ENCODE assay signal across 8 cellular contexts in genomic region chr9:128034821-128035764, GRCh38. TPM values are rescaled to one million over a fixed set of nuclear protein-coding genes. Genes with fewer than 3 reads are reported as not detected.
A peak's percentile ranks its signal among the peaks of the same experiment; 100 is the strongest.
DNase-seq lines count a peak whose midpoint lies in the region; ATAC-seq and TF ChIP-seq lines count a peak whose summit lies in the region.

No MANE protein-coding gene starts in this region.

- H3K79me2 ChIP-seq in trophoblast cell (ENCODE audit: control insufficient read depth, insufficient read depth, low read length, poor library complexity): peaks cover 2% of the 10 kb centered on the region

- H2AFZ ChIP-seq in trophoblast cell (ENCODE audit: insufficient read depth, low read length, poor library complexity): peak overlapping the region; percentile 77

- intact Hi-C loops in head of caudate nucleus (cut with DNase I): loop anchor here (2.0 kb wide), 1 partner anchor 92 kb away; no protein-coding TSS in a partner anchor

- peak; percentile 88 for TF ChIP-seq CTCF in BE2C (IDR thresholded peaks at IDR 0.05; ENCODE audit: low read depth, low read length)

- H3K36me3 Mint-ChIP-seq in activated naive CD8-positive, alpha-beta T cell treated with anti-CD3 and anti-CD28 coated beads, Interleukin-2, amount 10 ng/mL, durations not matched to agents 7 days and 5 days: no peaks in the 10 kb centered on the region

- POLR2A ChIA-PET in activated naive CD8-positive, alpha-beta T cell treated with anti-CD3 and anti-CD28 coated beads, Interleukin-2, amount 10 ng/mL, durations not matched to agents 7 days and 5 days (lab: Charles Lee): interaction anchor here (0.6 to 18.1 kb wide), 10 partner anchors 9 to 93 kb away, joined by 3 to 389 read pairs (median 4); partner anchors contain the start of gene EEIG1

- H3K27me3 Mint-ChIP-seq in activated naive CD8-positive, alpha-beta T cell treated with anti-CD3 and anti-CD28 coated beads, Interleukin-2, amount 10 ng/mL, durations not matched to agents 7 days and 5 days: no peaks in the 10 kb centered on the region

- peak overlapping the region; percentile 76 for H3K27ac Mint-ChIP-seq in activated naive CD8-positive, alpha-beta T cell treated with anti-CD3 and anti-CD28 coated beads, Interleukin-2, amount 10 ng/mL, durations not matched to agents 7 days and 5 days

- H3K27me3 ChIP-seq in BE2C (no peaks in the 10 kb centered on the region), trophoblast cell (ENCODE audit: insufficient read depth, low read length) (no peaks in the 10 kb centered on the region)

- H3K23ac ChIP-seq in trophoblast cell (ENCODE audit: low read length): no peak overlapping the region

- peak overlapping the region; percentile 54 for H2BK5ac ChIP-seq in trophoblast cell (ENCODE audit: low read depth, low read length, poor library complexity)

- peaks cover 28% of the 10 kb centered on the region for H3K4me1 Mint-ChIP-seq in activated naive CD8-positive, alpha-beta T cell treated with anti-CD3 and anti-CD28 coated beads, Interleukin-2, amount 10 ng/mL, durations not matched to agents 7 days and 5 days

- peak; percentile 88 for DNase-seq in BE2C
- DNase-seq in NCI-H1417 treated with DMSO at 0.1 percent for 48 hours (lab: John Stamatoyannopoulos, UW): peak; percentile 55
- DNase-seq in SKM-1 treated with dmso at 0.1 percent for 144 hours (lab: John Stamatoyannopoulos, UW; ENCODE audit: unreplicated experiment): peak; percentile 66
- DNase-seq in activated naive CD8-positive, alpha-beta T cell treated with anti-CD3 and anti-CD28 coated beads, Interleukin-2, amount 10 ng/mL, durations not matched to agents 7 days and 5 days: peak; percentile 66
- peak; percentile 35 to 88 (median 72) for DNase-seq in head of caudate nucleus
- peak; percentile 83 to 99 for DNase-seq in trophoblast cell

- H2BK12ac ChIP-seq in trophoblast cell (ENCODE audit: low read length): peak overlapping the region; percentile 75

- peak overlapping the region; percentile 35 for H2BK120ac ChIP-seq in trophoblast cell (ENCODE audit: insufficient read depth, low read length, poor library complexity)

- H4K91ac ChIP-seq in trophoblast cell (ENCODE audit: low read depth, low read length): peak overlapping the region; percentile 83

- peak overlapping the region; percentile 84 for H3K18ac ChIP-seq in trophoblast cell (ENCODE audit: low read length)

- no peak overlapping the region for H3K27ac ChIP-seq in trophoblast cell (ENCODE audit: low read depth, low read length)

- H3K36me3 ChIP-seq in BE2C (no peaks in the 10 kb centered on the region), trophoblast cell (ENCODE audit: control insufficient read depth in 1 of 2, insufficient read depth in 2 of 2, low read length in 2 of 2) (no peaks in the 10 kb centered on the region)

- H3K9me3 Mint-ChIP-seq in activated naive CD8-positive, alpha-beta T cell treated with anti-CD3 and anti-CD28 coated beads, Interleukin-2, amount 10 ng/mL, durations not matched to agents 7 days and 5 days: no peaks in the 10 kb centered on the region

- H3K4me2 ChIP-seq in trophoblast cell (ENCODE audit: low read length): no peak overlapping the region

- peak overlapping the region; percentile 67 for H4K8ac ChIP-seq in trophoblast cell (ENCODE audit: low read depth, low read length)

- H4K12ac ChIP-seq in trophoblast cell (ENCODE audit: low read depth, low read length): peak overlapping the region; percentile 80

- ATAC-seq in GM21367 (IDR thresholded peaks at IDR 0.05; ENCODE audit: unreplicated experiment) (peak; percentile 41), HG02870 (IDR thresholded peaks at IDR 0.05; ENCODE audit: unreplicated experiment) (no peak)
- ATAC-seq in activated naive CD8-positive, alpha-beta T cell treated with anti-CD3 and anti-CD28 coated beads, Interleukin-2, amount 10 ng/mL, durations not matched to agents 7 days and 5 days (ENCODE audit: low read depth): peak; percentile 62

- H3K4me1 ChIP-seq in BE2C (peaks cover 6% of the 10 kb centered on the region), trophoblast cell (ENCODE audit: control insufficient read depth in 1 of 2, insufficient read depth in 2 of 2, low read length in 2 of 2) (peaks cover 3% of the 10 kb centered on the region in 2 experiments)

- H3K14ac ChIP-seq in trophoblast cell (ENCODE audit: low read length): peak overlapping the region; percentile 58

- H3K9ac ChIP-seq in trophoblast cell (ENCODE audit: low read length): no peak overlapping the region

- no peaks in the 10 kb centered on the region for H3K9me3 ChIP-seq in BE2C
- H3K9me3 ChIP-seq in trophoblast cell (ENCODE audit: insufficient read depth, low read depth, low read length): no peaks in the 10 kb centered on the region

- no peak overlapping the region for H3K4me3 Mint-ChIP-seq in activated naive CD8-positive, alpha-beta T cell treated with anti-CD3 and anti-CD28 coated beads, Interleukin-2, amount 10 ng/mL, durations not matched to agents 7 days and 5 days

- H3K79me1 ChIP-seq in trophoblast cell (ENCODE audit: low read length): peaks cover 3% of the 10 kb centered on the region

- H3K4ac ChIP-seq in trophoblast cell (ENCODE audit: low read depth, low read length): peak overlapping the region; percentile 13

- no peak overlapping the region for H3K4me3 ChIP-seq in BE2C (ENCODE audit: low read depth, low read length)
- H3K4me3 ChIP-seq in trophoblast cell (ENCODE audit: low read depth, low read length): no peak overlapping the region

- H2AK5ac ChIP-seq in trophoblast cell (ENCODE audit: low read length): peak overlapping the region; percentile 52

- WGBS in trophoblast cell (ENCODE audit: extremely low coverage, insufficient coverage, insufficient read length): no CpG with 5 or more reads among the region's 8 CpGs

RNA-seq across cellular contexts. Expression of gene NAIF1, which starts 32.0 kb away (rescaled TPM):
- 10.3 TPM for polyA plus RNA-seq in BE2C (2012; ENCODE audit: insufficient read depth, insufficient read length, low read depth)
- 10 to 100 TPM; 11.8 to 13.2 TPM for total RNA-seq in activated naive CD8-positive, alpha-beta T cell treated with anti-CD3 and anti-CD28 coated beads, Interleukin-2, amount 10 ng/mL, durations not matched to agents 7 days and 5 days
- 6.6 and 7.1 TPM in 2 replicates for polyA plus RNA-seq in trophoblast cell (2013)

RNA-seq across cellular contexts. Expression of gene SLC25A25, which starts 32.9 kb away (rescaled TPM):
- 23.7 TPM for polyA plus RNA-seq in BE2C (2012; ENCODE audit: insufficient read depth, insufficient read length, low read depth)
- 10 to 100 TPM; 21.2 to 21.8 TPM for total RNA-seq in activated naive CD8-positive, alpha-beta T cell treated with anti-CD3 and anti-CD28 coated beads, Interleukin-2, amount 10 ng/mL, durations not matched to agents 7 days and 5 days
- 10.2 and 11.5 TPM in 2 replicates for polyA plus RNA-seq in trophoblast cell (2013)

RNA-seq across cellular contexts. Expression of gene EEIG1, which starts 54.3 kb away (rescaled TPM):
- 30.7 TPM for polyA plus RNA-seq in BE2C (2012; ENCODE audit: insufficient read depth, insufficient read length, low read depth)
- total RNA-seq in activated naive CD8-positive, alpha-beta T cell treated with anti-CD3 and anti-CD28 coated beads, Interleukin-2, amount 10 ng/mL, durations not matched to agents 7 days and 5 days: 100 to 1,000 TPM; 329 to 366 TPM
- polyA plus RNA-seq in trophoblast cell (2013): 131 and 139 TPM in 2 replicates
